1 cellular context compared by ENCODE assay signal in genomic region chr9:99592834-99593584, GRCh38.
A peak's percentile ranks its signal among the peaks of the same experiment; 100 is the strongest.
TF ChIP-seq lines count a peak whose summit lies in the region.

No MANE protein-coding gene starts in this region.

TF ChIP-seq in GM12878, 131 proteins besides CTCF, POLR2A, EP300 and RAD21 (continued from another document):
- TF ChIP-seq, protein P1, sequence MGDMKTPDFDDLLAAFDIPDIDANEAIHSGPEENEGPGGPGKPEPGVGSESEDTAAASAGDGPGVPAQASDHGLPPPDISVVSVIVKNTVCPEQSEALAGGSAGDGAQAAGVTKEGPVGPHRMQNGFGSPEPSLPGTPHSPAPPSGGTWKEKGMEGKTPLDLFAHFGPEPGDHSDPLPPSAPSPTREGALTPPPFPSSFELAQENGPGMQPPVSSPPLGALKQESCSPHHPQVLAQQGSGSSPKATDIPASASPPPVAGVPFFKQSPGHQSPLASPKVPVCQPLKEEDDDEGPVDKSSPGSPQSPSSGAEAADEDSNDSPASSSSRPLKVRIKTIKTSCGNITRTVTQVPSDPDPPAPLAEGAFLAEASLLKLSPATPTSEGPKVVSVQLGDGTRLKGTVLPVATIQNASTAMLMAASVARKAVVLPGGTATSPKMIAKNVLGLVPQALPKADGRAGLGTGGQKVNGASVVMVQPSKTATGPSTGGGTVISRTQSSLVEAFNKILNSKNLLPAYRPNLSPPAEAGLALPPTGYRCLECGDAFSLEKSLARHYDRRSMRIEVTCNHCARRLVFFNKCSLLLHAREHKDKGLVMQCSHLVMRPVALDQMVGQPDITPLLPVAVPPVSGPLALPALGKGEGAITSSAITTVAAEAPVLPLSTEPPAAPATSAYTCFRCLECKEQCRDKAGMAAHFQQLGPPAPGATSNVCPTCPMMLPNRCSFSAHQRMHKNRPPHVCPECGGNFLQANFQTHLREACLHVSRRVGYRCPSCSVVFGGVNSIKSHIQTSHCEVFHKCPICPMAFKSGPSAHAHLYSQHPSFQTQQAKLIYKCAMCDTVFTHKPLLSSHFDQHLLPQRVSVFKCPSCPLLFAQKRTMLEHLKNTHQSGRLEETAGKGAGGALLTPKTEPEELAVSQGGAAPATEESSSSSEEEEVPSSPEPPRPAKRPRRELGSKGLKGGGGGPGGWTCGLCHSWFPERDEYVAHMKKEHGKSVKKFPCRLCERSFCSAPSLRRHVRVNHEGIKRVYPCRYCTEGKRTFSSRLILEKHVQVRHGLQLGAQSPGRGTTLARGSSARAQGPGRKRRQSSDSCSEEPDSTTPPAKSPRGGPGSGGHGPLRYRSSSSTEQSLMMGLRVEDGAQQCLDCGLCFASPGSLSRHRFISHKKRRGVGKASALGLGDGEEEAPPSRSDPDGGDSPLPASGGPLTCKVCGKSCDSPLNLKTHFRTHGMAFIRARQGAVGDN (IDR thresholded peaks at IDR 0.05): no peak
- no peak for TF ChIP-seq NKRF (conservative IDR thresholded peaks at IDR 0.05)
- no peak for TF ChIP-seq MYC (IDR thresholded peaks at IDR 0.05; ENCODE audit: insufficient read depth, insufficient read length, insufficient replicate concordance, low read length, severe bottlenecking)
- TF ChIP-seq RAD51 (IDR thresholded peaks at IDR 0.05): peak; percentile 91
- no peak for TF ChIP-seq IRF4 (IDR thresholded peaks at IDR 0.05; ENCODE audit: low read depth, low read length)
- no peak for TF ChIP-seq SMARCA5 (IDR thresholded peaks at IDR 0.05)
- TF ChIP-seq CREB1 (IDR thresholded peaks at IDR 0.05; ENCODE audit: low read depth): 0 out of 2 replicates have a peak, but pooled peaks have one; percentile 33
- no peak for TF ChIP-seq FOXK2 (IDR thresholded peaks at IDR 0.05)
- no peak for TF ChIP-seq MEF2A (IDR thresholded peaks at IDR 0.05; ENCODE audit: insufficient read depth, low read depth, low read length)
